In the genomic region with DNA sequence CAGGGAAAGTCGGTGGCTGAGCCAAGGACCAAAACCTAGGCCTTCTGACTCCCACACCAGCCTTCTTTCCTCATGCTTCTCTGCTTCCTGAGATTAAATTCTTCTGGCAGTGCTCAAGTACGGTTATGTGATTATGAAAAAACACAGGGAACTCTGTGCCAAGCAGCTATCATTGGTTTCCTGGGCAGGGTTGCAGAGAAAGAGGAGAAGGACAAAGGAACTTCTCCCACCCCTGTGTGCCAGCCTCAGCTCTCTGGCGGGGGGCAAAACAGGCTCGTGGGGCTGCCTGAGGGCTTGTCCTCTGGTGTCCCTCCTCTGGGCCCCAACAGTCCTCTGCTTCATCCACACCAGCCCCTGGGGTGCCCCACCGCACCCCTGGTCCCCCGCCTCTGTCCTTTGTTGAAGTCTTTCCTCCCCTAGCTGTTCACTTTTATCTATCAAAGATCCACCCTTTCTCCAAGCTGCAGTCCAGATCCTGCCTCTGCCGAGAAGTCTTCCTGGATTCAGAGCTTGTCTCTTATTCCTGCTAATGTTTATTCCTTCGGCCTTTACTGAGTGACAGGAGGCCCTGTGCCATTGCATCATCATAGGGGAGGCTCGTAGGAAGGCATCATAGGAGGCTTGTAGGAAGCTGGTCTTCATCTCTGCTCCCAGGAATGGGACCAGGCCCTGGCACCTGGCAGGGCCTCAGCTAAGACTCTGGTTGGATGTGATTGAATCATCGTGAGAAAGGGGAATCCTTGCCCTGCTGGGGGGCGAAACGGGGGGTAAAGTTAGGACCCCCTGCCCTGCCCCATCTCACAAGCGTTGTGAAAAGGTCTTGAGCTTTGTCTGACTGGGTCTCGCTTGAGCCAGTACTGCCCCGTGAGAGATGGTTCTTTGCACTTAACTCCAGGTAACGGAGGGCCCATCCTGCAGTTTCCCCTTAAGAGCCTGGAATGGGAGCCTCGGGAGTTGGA, we compare ENCODE assay signal across 11 cellular contexts. TPM values are rescaled to one million over a fixed set of nuclear protein-coding genes. Genes with fewer than 3 reads are reported as not detected.
DNase-seq lines count a peak whose midpoint lies in the region; FAIRE-seq and TF ChIP-seq lines count a peak whose summit lies in the region.
"Had no signal": no experiment of that assay in that cellular context is flagged by ENCODE, and none has a peak within 500 bp of the region (broad histone marks: within the 10 kb centered on the region; RNA-seq: fewer than 3 reads in every experiment).

No MANE protein-coding gene starts in this region.

- H2AFZ ChIP-seq in endothelial cell of umbilical vein (ENCODE audit: low read depth, low read length) = peak overlapping the region; percentile 67

- BruUV-seq in endothelial cell of umbilical vein (replicated peaks; lab: Mats Ljungman, UMichigan) = no TSS peak

- TF ChIP-seq POLR2A in endothelial cell of umbilical vein (IDR thresholded peaks at IDR 0.05; ENCODE audit: low read depth, low read length) (no peak), thyroid gland (IDR thresholded peaks at IDR 0.05) (no peak)

- H3K36me3 ChIP-seq in SK-N-MC (ENCODE audit: insufficient read depth, low read length) = no peaks in the 10 kb centered on the region
- H3K36me3 ChIP-seq in endothelial cell of umbilical vein (ENCODE audit: control insufficient read depth in 2 of 2, extremely low read depth in 1 of 2, insufficient read depth in 2 of 2, low read length in 2 of 2) = no peaks in the 10 kb centered on the region
- H3K36me3 ChIP-seq in thyroid gland = no peaks in the 10 kb centered on the region

- FAIRE-seq in endothelial cell of umbilical vein (lab: Jason Lieb, UNC) = peak; percentile 76
- FAIRE-seq: bronchial epithelial cell had no signal

- H3K9me3 ChIP-seq in SK-N-MC (ENCODE audit: low read depth, low read length) (no peaks in the 10 kb centered on the region), endothelial cell of umbilical vein (replicated peaks; ENCODE audit: control insufficient read depth, insufficient read depth, low read length) (no peaks in the 10 kb centered on the region), thyroid gland (no peaks in the 10 kb centered on the region)

- intact Hi-C loops in endothelial cell of umbilical vein (cut with micrococcal nuclease) (no loop called here), thyroid gland (cut with DNase I) (no loop called here)

- no peaks in the 10 kb centered on the region for H3K27me3 ChIP-seq in endothelial cell of umbilical vein (ENCODE audit: control insufficient read depth in 2 of 2, insufficient read depth in 2 of 2, low read length in 2 of 2)
- H3K27me3 ChIP-seq in thyroid gland = no peaks in the 10 kb centered on the region

- H3K4me1 ChIP-seq in endothelial cell of umbilical vein (ENCODE audit: control insufficient read depth, extremely low read depth, insufficient read depth, low read length) (peaks cover 22% of the 10 kb centered on the region), thyroid gland (peaks cover 55 to 60% of the 10 kb centered on the region in 2 donors)

- TF ChIP-seq CTCF in endothelial cell of umbilical vein (IDR thresholded peaks at IDR 0.05; ENCODE audit: extremely low read depth in 1 of 2, insufficient read depth in 1 of 2, low read depth in 1 of 2, low read length in 2 of 2) = no peak
- TF ChIP-seq CTCF in thyroid gland (IDR thresholded peaks at IDR 0.05) = no peak

- no peaks in the 10 kb centered on the region for H3K9me1 ChIP-seq in endothelial cell of umbilical vein (replicated peaks; ENCODE audit: control insufficient read depth, extremely low read depth, insufficient read depth, low read length)

- dilution Hi-C loops in endothelial cell of umbilical vein (cut with MboI; ENCODE audit: extremely low pct_ligation_motif_present, low sequenced_read_pairs) = no loop called here

- WGBS in thyroid gland, 2 donors = 74% methylated on average over 17 of the region's 17 CpGs

- H3K27ac ChIP-seq in SK-N-MC (peak overlapping the region; percentile 67; the same call in 1 of the 2 replicates), endothelial cell of umbilical vein (ENCODE audit: insufficient read depth, low read depth, low read length) (peak overlapping the region; percentile 55), thyroid gland (peak overlapping the region; percentile 57 to 71 (median 67))

- H3K79me2 ChIP-seq in endothelial cell of umbilical vein (ENCODE audit: control insufficient read depth, insufficient read depth, low read length) = no peaks in the 10 kb centered on the region

- CTCF ChIA-PET in endothelial cell of umbilical vein (lab: Charles Lee) = interaction anchor here (0.9 to 1.8 kb wide), 9 partner anchors 9 to 129 kb away, joined by 3 to 20 read pairs (median 5); a partner anchor contains a TSS

- POLR2A ChIA-PET in endothelial cell of umbilical vein (lab: Charles Lee) = interaction anchor here (0.9 to 2.1 kb wide), 3 partner anchors 12 to 16 kb away, joined by 3 to 18 read pairs (median 8); a partner anchor contains a TSS

- no peak overlapping the region for H3K4me3 ChIP-seq in SK-N-MC
- H3K4me3 ChIP-seq in endothelial cell of umbilical vein (replicated peaks in 1 of 3; ENCODE audit: insufficient read depth in 1 of 3, low read depth in 1 of 3, low read length in 3 of 3) = no peak overlapping the region
- no peak overlapping the region for H3K4me3 ChIP-seq in thyroid gland (replicated peaks in 1 of 3)

- no peaks in the 10 kb centered on the region for H4K20me1 ChIP-seq in endothelial cell of umbilical vein (replicated peaks; ENCODE audit: control insufficient read depth, extremely low read depth, insufficient read depth, low read length)

- H3K4me2 ChIP-seq in endothelial cell of umbilical vein (ENCODE audit: insufficient read depth, low read length) = no peak overlapping the region

- DNase-seq in SK-N-MC (ENCODE audit: low read depth, low spot score) (no peak), endothelial cell of umbilical vein (ENCODE audit: low read depth, low spot score) (peak; percentile 87), lung microvascular endothelial cell (ENCODE audit: low read depth in 2 of 2) (peak; percentile 56 to 73), thyroid gland (peak; percentile 36 to 39), NCI-H1105 (lab: John Stamatoyannopoulos, UW) (no peak), A172 (ENCODE audit: low spot score) (no peak), DMS79 treated with DMSO at 0.1 percent for 48 hours (lab: John Stamatoyannopoulos, UW) (no peak), NCI-H2107 (lab: John Stamatoyannopoulos, UW) (no peak)
- DNase-seq: NCI-H2029 treated with DMSO at 0.1 percent for 48 hours, occipital lobe had no signal

- peak overlapping the region; percentile 41 for H3K9ac ChIP-seq in SK-N-MC (ENCODE audit: insufficient read length)
- H3K9ac ChIP-seq in endothelial cell of umbilical vein (replicated peaks; ENCODE audit: extremely low read depth, insufficient read depth, low read length) = peak overlapping the region; percentile 48

TF ChIP-seq in endothelial cell of umbilical vein, 7 proteins besides CTCF, POLR2A, EP300 and RAD21:
- TF ChIP-seq GATA2 (IDR thresholded peaks at IDR 0.05; ENCODE audit: insufficient read depth, insufficient read length, low read depth, low read length) (no peak), FOS (IDR thresholded peaks at IDR 0.05; ENCODE audit: borderline replicate concordance, insufficient read depth, low read length) (no peak), EZH2 (IDR thresholded peaks at IDR 0.05; ENCODE audit: borderline replicate concordance, low read depth, low read length, severe bottlenecking) (no peak), JUN (IDR thresholded peaks at IDR 0.05; ENCODE audit: borderline replicate concordance, insufficient read depth, insufficient read length, low read depth) (no peak), MYC (IDR thresholded peaks at IDR 0.05; ENCODE audit: low read depth, low read length) (no peak), POLR2AphosphoS5 (IDR thresholded peaks at IDR 0.05; ENCODE audit: insufficient read depth, low read depth, low read length) (no peak)
- TF ChIP-seq, protein P1, sequence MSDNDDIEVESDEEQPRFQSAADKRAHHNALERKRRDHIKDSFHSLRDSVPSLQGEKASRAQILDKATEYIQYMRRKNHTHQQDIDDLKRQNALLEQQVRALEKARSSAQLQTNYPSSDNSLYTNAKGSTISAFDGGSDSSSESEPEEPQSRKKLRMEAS (IDR thresholded peaks at IDR 0.05; ENCODE audit: insufficient read depth, insufficient read length) = no peak

RNA-seq across cellular contexts. Expression of a gene that starts 11.5 kb away (rescaled TPM):
- 2,371 and 2,501 TPM in 2 replicates for total RNA-seq in endothelial cell of umbilical vein
- 1,123 and 1,177 TPM in 2 replicates for polyA plus RNA-seq in endothelial cell of umbilical vein
- 1,817 and 2,147 TPM in 2 replicates for polyA plus RNA-seq in endothelial cell of umbilical vein (2011; cell fraction: cytosol; rRNA removed)
- 551 and 657 TPM in 2 replicates for polyA plus RNA-seq in endothelial cell of umbilical vein (2011; cell fraction: nucleus; rRNA removed)
- 3,119 and 5,287 TPM in 2 replicates for polyA plus RNA-seq in endothelial cell of umbilical vein (2012)
- 640 and 676 TPM in 2 replicates for polyA minus RNA-seq in endothelial cell of umbilical vein
- 1,415 TPM for polyA minus RNA-seq in endothelial cell of umbilical vein (2011; cell fraction: cytosol; rRNA and poly(A)+ RNA removed)
- 173 and 200 TPM in 2 replicates for polyA minus RNA-seq in endothelial cell of umbilical vein (2011; cell fraction: nucleus; rRNA and poly(A)+ RNA removed)
- total RNA-seq in lung microvascular endothelial cell = 345 and 436 TPM in 2 replicates
- total RNA-seq in thyroid gland = 1,000 to 10,000 TPM; 2,377 to 4,120 (median 2,918) TPM
- 511 and 651 TPM in 2 replicates for total RNA-seq in A172 (2014; rRNA removed; shearing (Covaris generic))

RNA-seq across cellular contexts. Expression of a gene that starts 28.8 kb away (rescaled TPM):
- total RNA-seq in endothelial cell of umbilical vein = 0.21 TPM in 1 of 2 replicates, not detected in the other
- polyA plus RNA-seq in endothelial cell of umbilical vein = 0.04 and 0.05 TPM in 2 replicates
- polyA plus RNA-seq in endothelial cell of umbilical vein (2011; cell fraction: cytosol; rRNA removed) = 0.04 TPM in 1 of 2 replicates, not detected in the other
- 0.11 and 0.15 TPM in 2 replicates for polyA plus RNA-seq in endothelial cell of umbilical vein (2011; cell fraction: nucleus; rRNA removed)
- polyA plus RNA-seq in endothelial cell of umbilical vein (2012) = 0.52 and 0.83 TPM in 2 replicates
- polyA minus RNA-seq in endothelial cell of umbilical vein = 0.13 TPM in 1 of 2 replicates, not detected in the other
- 0.92 TPM for polyA minus RNA-seq in endothelial cell of umbilical vein (2011; cell fraction: cytosol; rRNA and poly(A)+ RNA removed)
- polyA minus RNA-seq in endothelial cell of umbilical vein (2011; cell fraction: nucleus; rRNA and poly(A)+ RNA removed) = 0.24 TPM in 1 of 2 replicates, not detected in the other
- total RNA-seq in lung microvascular endothelial cell = under 0.01 TPM in 1 of 2 replicates, not detected in the other
- 1 to 10 TPM in 3 of 4 donors, under 1 TPM in 1; 0.67 to 3.3 (median 1.9) TPM for total RNA-seq in thyroid gland
- 0.79 and 1.00 TPM in 2 replicates for total RNA-seq in A172 (2014; rRNA removed; shearing (Covaris generic))

Comparison
In these comparisons a context has a peak if more than half of its experiments do, and no peak if none do; other contexts are left out.
1. DNase-seq: peak in endothelial cell of umbilical vein (single experiment), lung microvascular endothelial cell (2 of 2) and thyroid gland (2 of 2); none in SK-N-MC (single experiment), NCI-H1105 (single experiment), A172 (single experiment), DMS79 treated with DMSO at 0.1 percent for 48 hours (single experiment) and NCI-H2107 (single experiment).
2. Peak in every context shown above with its lines, with median percentiles within 50 percentile points of each other: H3K27ac ChIP-seq.